In the genomic region with DNA sequence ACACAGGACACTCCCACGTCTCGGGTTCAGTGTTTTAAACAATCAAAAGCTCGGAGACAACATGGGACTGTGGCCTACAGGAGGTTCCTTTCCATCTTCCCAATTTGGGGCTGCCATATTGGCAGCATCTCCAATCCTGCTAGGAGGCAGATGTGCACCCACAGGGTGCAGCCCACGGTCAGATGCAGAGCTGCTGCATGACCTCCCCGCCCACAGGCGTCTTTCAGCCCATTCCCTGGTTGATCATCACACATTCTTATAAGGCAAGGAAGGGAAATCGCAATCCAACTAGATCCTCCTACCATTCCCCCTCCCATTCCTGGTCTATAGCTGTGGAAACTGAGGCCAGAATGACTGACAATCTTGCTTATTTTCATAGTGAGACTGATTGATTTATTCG, we compare ENCODE assay signal across 30 cellular contexts.
DNase-seq lines count a peak whose midpoint lies in the region; ATAC-seq and TF ChIP-seq lines count a peak whose summit lies in the region.
"Had no signal": no experiment of that assay in that cellular context is flagged by ENCODE, and none has a peak within 500 bp of the region (broad histone marks: within the 10 kb centered on the region; RNA-seq: fewer than 3 reads in every experiment).

No MANE protein-coding gene starts in this region.

- H3K36me3 ChIP-seq in heart left ventricle = peaks cover 0 to 89% (median 63%) of the 10 kb centered on the region in 9 donors
- peaks cover 13 to 39% of the 10 kb centered on the region in 2 donors for H3K36me3 ChIP-seq in neuronal stem cell (replicated peaks in 1 of 2; ENCODE audit: control insufficient read depth in 2 of 2, insufficient read depth in 2 of 2, low read length in 2 of 2)
- peaks cover 0 to 17% (median 7%) of the 10 kb centered on the region in 4 donors for H3K36me3 ChIP-seq in transverse colon

- no peak overlapping the region for H3K4me2 ChIP-seq in neuronal stem cell (ENCODE audit: insufficient read depth, low read length, poor library complexity, severe bottlenecking)
- H3K4me2 ChIP-seq: SK-N-SH had no signal

- H3K9me3 ChIP-seq in heart left ventricle (no peaks in the 10 kb centered on the region), neuronal stem cell (replicated peaks in 1 of 2; ENCODE audit: control insufficient read depth in 2 of 2, insufficient read depth in 1 of 2, low read depth in 1 of 2, low read length in 2 of 2) (no peaks in the 10 kb centered on the region), transverse colon (no peaks in the 10 kb centered on the region)
- H3K9me3 ChIP-seq: MG63, SK-N-SH, thyroid gland had no signal

- ATAC-seq in heart left ventricle (no peak), left cardiac atrium (no peak), GM19463 (IDR thresholded peaks at IDR 0.05; ENCODE audit: unreplicated experiment) (no peak)
- no peak for ATAC-seq in activated CD8-positive, alpha-beta T cell treated with anti-CD3 and anti-CD28 coated beads, Interleukin-2, amount 10 ng/mL, durations not matched to agents 7 days and 5 days
- ATAC-seq: activated T-cell treated with anti-CD3 and anti-CD28 coated beads, Interleukin-2, amount 50 U/mL, for 4 hours; natural killer cell; stimulated activated naive CD8-positive, alpha-beta T cell treated with anti-CD3 and anti-CD28 coated beads, Interleukin-15, Interleukin-2, amounts not matched to agents 100 U/mL and 50 U/mL, for 24 hours had no signal

- H3K4me1 Mint-ChIP-seq in glutamatergic neuron (ENCODE audit: low read depth, unreplicated experiment) = peaks cover 38% of the 10 kb centered on the region
- no peaks in the 10 kb centered on the region for H3K4me1 Mint-ChIP-seq in activated CD8-positive, alpha-beta T cell treated with anti-CD3 and anti-CD28 coated beads, Interleukin-2, amount 10 ng/mL, durations not matched to agents 7 days and 5 days (ENCODE audit: low read depth)
- H3K4me1 Mint-ChIP-seq: activated CD4-positive, alpha-beta T cell treated with anti-CD3 and anti-CD28 coated beads, Interleukin-2, amount 10 ng/mL, durations not matched to agents 7 days and 5 days; activated naive CD8-positive, alpha-beta T cell treated with anti-CD3 and anti-CD28 coated beads, Interleukin-2, amount 10 ng/mL, durations not matched to agents 7 days and 5 days had no signal

- CTCF ChIA-PET in activated CD8-positive, alpha-beta T cell treated with anti-CD3 and anti-CD28 coated beads, Interleukin-2, amount 10 ng/mL, durations not matched to agents 7 days and 5 days (lab: Charles Lee) = interaction anchor here (1.5 kb wide), 1 partner anchor 123 kb away, joined by 5 read pairs; no protein-coding TSS in a partner anchor

- peaks cover 15% of the 10 kb centered on the region for H3K9me3 Mint-ChIP-seq in glutamatergic neuron (ENCODE audit: unreplicated experiment)
- no peaks in the 10 kb centered on the region for H3K9me3 Mint-ChIP-seq in activated CD8-positive, alpha-beta T cell treated with anti-CD3 and anti-CD28 coated beads, Interleukin-2, amount 10 ng/mL, durations not matched to agents 7 days and 5 days (ENCODE audit: insufficient read depth)
- H3K9me3 Mint-ChIP-seq: activated B cell treated with CpG ODN at 0.5 μM for 24 hours; activated CD4-positive, alpha-beta T cell treated with anti-CD3 and anti-CD28 coated beads, Interleukin-2, amount 10 ng/mL, durations not matched to agents 7 days and 5 days; activated naive CD8-positive, alpha-beta T cell treated with anti-CD3 and anti-CD28 coated beads, Interleukin-2, amount 10 ng/mL, durations not matched to agents 7 days and 5 days; activated T-cell treated with anti-CD3 and anti-CD28 coated beads, Interleukin-2, amount 50 U/mL, for 4 hours; mesothelial cell of epicardium; natural killer cell had no signal

- in situ Hi-C loops in transverse colon (cut with MboI; ENCODE audit: low pct_ligation_motif_present in 1 of 4, low pct_unique_long_range_greater_than_20kb in 1 of 4, low sequenced_read_pairs in 3 of 4) = no loop called here

- no peak for TF ChIP-seq EP300 in transverse colon (IDR thresholded peaks at IDR 0.05; ENCODE audit: low read depth)

- H3K9ac ChIP-seq in neuronal stem cell (ENCODE audit: low read depth, low read length, poor library complexity) = no peak overlapping the region
- H3K9ac ChIP-seq: SK-N-SH had no signal

- H3K18ac ChIP-seq in neuronal stem cell (ENCODE audit: low read length) = peak overlapping the region; percentile 8

- peaks cover 0 to 50% (median 23%) of the 10 kb centered on the region in 12 donors for H3K4me1 ChIP-seq in heart left ventricle
- H3K4me1 ChIP-seq in neuronal stem cell (ENCODE audit: control insufficient read depth in 2 of 2, insufficient read depth in 1 of 2, low read depth in 1 of 2, low read length in 2 of 2) = peaks cover 12 to 13% of the 10 kb centered on the region in 2 donors
- peaks cover 0 to 8% (median 3%) of the 10 kb centered on the region in 4 donors for H3K4me1 ChIP-seq in transverse colon

- H4K91ac ChIP-seq in neuronal stem cell (ENCODE audit: low read depth, low read length, poor library complexity) = no peak overlapping the region

- H2BK5ac ChIP-seq in neuronal stem cell (ENCODE audit: low read length) = no peak overlapping the region

- H3K4me3 ChIP-seq in heart left ventricle (no peak overlapping the region), neuronal stem cell (ENCODE audit: low read length in 2 of 2) (peak overlapping the region in 1 of 2 donors; percentile 5), transverse colon (no peak overlapping the region)
- H3K4me3 ChIP-seq: MG63, thyroid gland had no signal

- no peak overlapping the region for H2BK12ac ChIP-seq in neuronal stem cell (ENCODE audit: low read length)

- H2AFZ ChIP-seq in neuronal stem cell (ENCODE audit: low read length) = no peak overlapping the region

- H2BK15ac ChIP-seq in neuronal stem cell (ENCODE audit: low read length) = no peak overlapping the region

- H3K4me3 Mint-ChIP-seq in glutamatergic neuron (ENCODE audit: unreplicated experiment) = peak overlapping the region; percentile 43
- H3K4me3 Mint-ChIP-seq in activated CD8-positive, alpha-beta T cell treated with anti-CD3 and anti-CD28 coated beads, Interleukin-2, amount 10 ng/mL, durations not matched to agents 7 days and 5 days = no peak overlapping the region
- H3K4me3 Mint-ChIP-seq: activated B cell treated with CpG ODN at 0.5 μM for 24 hours; activated CD4-positive, alpha-beta T cell treated with anti-CD3 and anti-CD28 coated beads, Interleukin-2, amount 10 ng/mL, durations not matched to agents 7 days and 5 days; activated naive CD8-positive, alpha-beta T cell treated with anti-CD3 and anti-CD28 coated beads, Interleukin-2, amount 10 ng/mL, durations not matched to agents 7 days and 5 days; activated T-cell treated with anti-CD3 and anti-CD28 coated beads, Interleukin-2, amount 50 U/mL, for 4 hours; mesothelial cell of epicardium; natural killer cell had no signal

- peak overlapping the region; percentile 81 for H3K27ac Mint-ChIP-seq in glutamatergic neuron (ENCODE audit: unreplicated experiment)
- H3K27ac Mint-ChIP-seq in activated CD8-positive, alpha-beta T cell treated with anti-CD3 and anti-CD28 coated beads, Interleukin-2, amount 10 ng/mL, durations not matched to agents 7 days and 5 days = no peak overlapping the region
- H3K27ac Mint-ChIP-seq: activated B cell treated with CpG ODN at 0.5 μM for 24 hours; activated CD4-positive, alpha-beta T cell treated with anti-CD3 and anti-CD28 coated beads, Interleukin-2, amount 10 ng/mL, durations not matched to agents 7 days and 5 days; activated naive CD8-positive, alpha-beta T cell treated with anti-CD3 and anti-CD28 coated beads, Interleukin-2, amount 10 ng/mL, durations not matched to agents 7 days and 5 days; mesothelial cell of epicardium; natural killer cell had no signal

- no peak overlapping the region for H2AK5ac ChIP-seq in neuronal stem cell (ENCODE audit: low read depth, low read length)

- 81 to 95% (median 93%) methylated on average over 8 of the region's 8 CpGs for WGBS in heart left ventricle, 4 donors
- no CpG with 5 or more reads among the region's 8 CpGs for WGBS in neuronal stem cell (ENCODE audit: extremely low coverage in 2 of 2, insufficient read length in 2 of 2, insufficient replicate concordance in 1 of 2), 2 donors
- WGBS in transverse colon (ENCODE audit: low coverage in 1 of 2), 2 donors = 90% methylated on average over 8 of the region's 8 CpGs; no CpG with 5 or more reads in 1 of the 2 donors

- DNase-seq in heart left ventricle (no peak), left cardiac atrium (no peak), glutamatergic neuron (no peak), neuronal stem cell (ENCODE audit: low spot score) (no peak), transverse colon (no peak)
- DNase-seq in activated CD4-positive, alpha-beta T cell treated with anti-CD3 and anti-CD28 coated beads, Interleukin-2, amount 50 U/mL, for 4 hours = no peak
- DNase-seq in activated CD8-positive, alpha-beta T cell treated with anti-CD3 and anti-CD28 coated beads, Interleukin-2, amount 10 ng/mL, durations not matched to agents 7 days and 5 days = no peak
- DNase-seq: activated B cell treated with CpG ODN at 0.5 μM for 24 hours; activated CD4-positive, alpha-beta T cell treated with anti-CD3 and anti-CD28 coated beads, Interleukin-2, amount 10 ng/mL, durations not matched to agents 7 days and 5 days; activated gamma-delta T cell treated with Interleukin-2 at 50 U/mL for 16 hours; activated naive CD8-positive, alpha-beta T cell treated with anti-CD3 and anti-CD28 coated beads, Interleukin-2, amount 10 ng/mL, durations not matched to agents 7 days and 5 days; activated T-cell treated with anti-CD3 and anti-CD28 coated beads, Interleukin-2, amount 50 U/mL, for 4 hours; COR-L47; DMS79; HCEC 1CT; KG1; natural killer cell; NCI-H1105 treated with DMSO at 0.1 percent for 48 hours; NCI-H2029; NCI-H526; NK-92 treated with Interleukin-12 subunit alpha and Interleukin-12 subunit beta, amount 100 ng/mL, for 24 hours; stimulated activated CD4-positive, alpha-beta T cell treated with anti-CD3 and anti-CD28 coated beads, Interleukin-1b, Interleukin-23, amount 100 ng/mL, for 48 hours; stimulated activated naive CD8-positive, alpha-beta T cell treated with anti-CD3 and anti-CD28 coated beads, Interleukin-15, Interleukin-2, amounts not matched to agents 100 U/mL and 50 U/mL, for 24 hours; thyroid gland had no signal

- TF ChIP-seq CTCF in heart left ventricle (IDR thresholded peaks at IDR 0.05) (no peak), glutamatergic neuron (IDR thresholded peaks at IDR 0.05; ENCODE audit: partially characterized antibody, unreplicated experiment) (no peak), transverse colon (IDR thresholded peaks at IDR 0.05) (no peak)

- H4K8ac ChIP-seq in neuronal stem cell (ENCODE audit: low read depth, low read length) = no peak overlapping the region

- no peak overlapping the region for H3K14ac ChIP-seq in neuronal stem cell (ENCODE audit: low read length)

- POLR2A ChIA-PET in activated CD8-positive, alpha-beta T cell treated with anti-CD3 and anti-CD28 coated beads, Interleukin-2, amount 10 ng/mL, durations not matched to agents 7 days and 5 days (lab: Charles Lee) = no interaction called here

- peaks cover 20% of the 10 kb centered on the region for H3K36me3 Mint-ChIP-seq in glutamatergic neuron (ENCODE audit: unreplicated experiment)
- H3K36me3 Mint-ChIP-seq in activated CD8-positive, alpha-beta T cell treated with anti-CD3 and anti-CD28 coated beads, Interleukin-2, amount 10 ng/mL, durations not matched to agents 7 days and 5 days (ENCODE audit: low read depth) = no peaks in the 10 kb centered on the region
- H3K36me3 Mint-ChIP-seq: natural killer cell had no signal

- H2BK120ac ChIP-seq in neuronal stem cell (ENCODE audit: low read depth, low read length) = no peak overlapping the region

- H3K27me3 Mint-ChIP-seq in glutamatergic neuron (ENCODE audit: unreplicated experiment) = peaks cover 7% of the 10 kb centered on the region
- no peaks in the 10 kb centered on the region for H3K27me3 Mint-ChIP-seq in activated CD8-positive, alpha-beta T cell treated with anti-CD3 and anti-CD28 coated beads, Interleukin-2, amount 10 ng/mL, durations not matched to agents 7 days and 5 days (ENCODE audit: low read depth)
- H3K27me3 Mint-ChIP-seq: activated B cell treated with CpG ODN at 0.5 μM for 24 hours; activated CD4-positive, alpha-beta T cell treated with anti-CD3 and anti-CD28 coated beads, Interleukin-2, amount 10 ng/mL, durations not matched to agents 7 days and 5 days; activated naive CD8-positive, alpha-beta T cell treated with anti-CD3 and anti-CD28 coated beads, Interleukin-2, amount 10 ng/mL, durations not matched to agents 7 days and 5 days had no signal

- peak overlapping the region in 8 of 12 donors; percentile 24 to 92 (median 65) for H3K27ac ChIP-seq in heart left ventricle
- no peak overlapping the region for H3K27ac ChIP-seq in neuronal stem cell (replicated peaks; ENCODE audit: low read length)
- H3K27ac ChIP-seq in transverse colon = peak overlapping the region; percentile 6 to 63 (median 26)
- H3K27ac ChIP-seq: 22Rv1, C4-2B, thyroid gland had no signal

- H3K23ac ChIP-seq in neuronal stem cell (ENCODE audit: low read depth, low read length, poor library complexity) = no peak overlapping the region

- no peak overlapping the region for H3K4ac ChIP-seq in neuronal stem cell (ENCODE audit: low read length)

- TF ChIP-seq POLR2A in heart left ventricle (IDR thresholded peaks at IDR 0.05) = no peak
- TF ChIP-seq POLR2A in transverse colon (IDR thresholded peaks at IDR 0.05) = no peak

- intact Hi-C loops in heart left ventricle (cut with DNase I) (loop anchor here in 3 of 10 donors (5.0 to 10.0 kb wide), 2 partner anchors 169 to 172 kb away; a partner anchor contains a TSS), left cardiac atrium (cut with DNase I) (no loop called here), transverse colon (cut with DNase I; ENCODE audit: low total_unique reads) (loop anchor here (10.0 kb wide), 2 partner anchors 122 to 172 kb away; a partner anchor contains a TSS)

- H3K79me1 ChIP-seq in neuronal stem cell (ENCODE audit: low read depth, low read length) = peaks cover 4% of the 10 kb centered on the region

- no peaks in the 10 kb centered on the region for H3K27me3 ChIP-seq in heart left ventricle
- H3K27me3 ChIP-seq in neuronal stem cell (ENCODE audit: control insufficient read depth in 3 of 3, insufficient read depth in 3 of 3, low read depth in 1 of 3, low read length in 3 of 3) = no peaks in the 10 kb centered on the region
- no peaks in the 10 kb centered on the region for H3K27me3 ChIP-seq in transverse colon
- H3K27me3 ChIP-seq: MG63, thyroid gland had no signal
